ENCODE assay signal across 13 cellular contexts in the genomic region with DNA sequence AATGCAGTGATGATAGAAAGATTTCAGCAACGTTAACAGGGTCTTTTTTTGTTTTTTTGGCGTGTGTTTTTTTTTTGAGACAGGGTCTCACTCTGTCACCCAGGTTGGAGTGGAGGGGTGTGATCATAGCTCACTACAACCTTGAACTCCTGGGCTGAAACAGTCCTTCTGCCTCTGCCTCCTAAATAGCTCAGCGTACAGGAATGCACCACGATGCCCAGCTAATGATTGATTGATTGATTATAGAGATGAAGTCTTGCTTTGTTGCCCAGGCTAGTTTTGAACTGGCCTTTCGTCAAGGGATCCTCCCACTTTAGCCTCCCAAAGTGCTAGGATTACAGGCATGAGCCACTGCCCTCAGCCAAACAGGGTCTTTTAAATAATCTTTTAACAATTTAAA. TPM values are rescaled to one million over a fixed set of nuclear protein-coding genes. Genes with fewer than 3 reads are reported as not detected.
A peak's percentile ranks its signal among the peaks of the same experiment; 100 is the strongest.
DNase-seq lines count a peak whose midpoint lies in the region; ATAC-seq and TF ChIP-seq lines count a peak whose summit lies in the region.
"Had no signal": no experiment of that assay in that cellular context is flagged by ENCODE, and none has a peak within 500 bp of the region (broad histone marks: within the 10 kb centered on the region; RNA-seq: fewer than 3 reads in every experiment).

No MANE protein-coding gene starts in this region.

- H3K27ac ChIP-seq in GM23338 (ENCODE audit: low read depth) (no peak overlapping the region), endodermal cell (ENCODE audit: low read depth, low read length) (no peak overlapping the region), neutrophil (peak overlapping the region; percentile 30)
- H3K27ac ChIP-seq: BLaER1 treated with 17β-estradiol and CSF1 and Interleukin-3, amounts not matched to agents 10 nM and 100 nM had no signal

- H3K4me1 ChIP-seq in GM23338 (ENCODE audit: insufficient read depth) (peaks cover 17% of the 10 kb centered on the region), endodermal cell (ENCODE audit: control insufficient read depth, insufficient read depth, low read length) (no peaks in the 10 kb centered on the region), neutrophil (ENCODE audit: control insufficient read depth in 1 of 2, insufficient read depth in 1 of 2, low read depth in 1 of 2, low read length in 1 of 2) (peaks cover 6 to 17% of the 10 kb centered on the region in 2 experiments)

- H3K36me3 ChIP-seq in GM23338 (ENCODE audit: insufficient read depth), result no peaks in the 10 kb centered on the region
- H3K36me3 ChIP-seq in endodermal cell (ENCODE audit: control insufficient read depth, insufficient read depth, low read length), result peaks cover 19% of the 10 kb centered on the region
- H3K36me3 ChIP-seq in neutrophil, result peaks cover 15% of the 10 kb centered on the region

- H3K9ac ChIP-seq in endodermal cell (ENCODE audit: extremely low read depth, low read length, poor library complexity, severe bottlenecking), result no peak overlapping the region

- no peaks in the 10 kb centered on the region for H3K27me3 Mint-ChIP-seq in GM23338 (ENCODE audit: insufficient read depth, low read depth, poor library complexity)
- H3K27me3 Mint-ChIP-seq in T-helper 17 cell, result no peaks in the 10 kb centered on the region
- no peaks in the 10 kb centered on the region for H3K27me3 Mint-ChIP-seq in endodermal cell (ENCODE audit: insufficient read depth)
- H3K27me3 Mint-ChIP-seq: CD4-positive, CD25-positive, alpha-beta regulatory T cell had no signal

- no peak overlapping the region for H3K4me3 ChIP-seq in GM23338
- no peak overlapping the region for H3K4me3 ChIP-seq in endodermal cell (ENCODE audit: low read length)
- H3K4me3 ChIP-seq in neutrophil (ENCODE audit: low read depth in 1 of 2, low read length in 1 of 2), result no peak overlapping the region
- H3K4me3 ChIP-seq: BLaER1 treated with 17β-estradiol and CSF1 and Interleukin-3, amounts not matched to agents 10 nM and 100 nM had no signal

- H3K4me2 ChIP-seq in GM23338, result no peak overlapping the region
- H3K4me2 ChIP-seq: BLaER1 treated with 17β-estradiol and CSF1 and Interleukin-3, amounts not matched to agents 10 nM and 100 nM had no signal

- H3K27me3 ChIP-seq in GM23338 (ENCODE audit: insufficient read depth), result no peaks in the 10 kb centered on the region
- no peaks in the 10 kb centered on the region for H3K27me3 ChIP-seq in endodermal cell (ENCODE audit: control insufficient read depth, insufficient read depth, low read length, poor library complexity, severe bottlenecking)
- H3K27me3 ChIP-seq in neutrophil, result no peaks in the 10 kb centered on the region
- H3K27me3 ChIP-seq: BLaER1 treated with 17β-estradiol and CSF1 and Interleukin-3, amounts not matched to agents 10 nM and 100 nM had no signal

- no peaks in the 10 kb centered on the region for H3F3A ChIP-seq in GM23338 (replicated peaks; ENCODE audit: low read depth)

- ATAC-seq in GM23338 (no peak), T-helper 17 cell (no peak)
- ATAC-seq: HCT116 had no signal

- TF ChIP-seq CTCF in GM23338 (conservative IDR thresholded peaks at IDR 0.05; ENCODE audit: low read depth in 2 of 2), result no peak
- TF ChIP-seq CTCF in endodermal cell (conservative IDR thresholded peaks at IDR 0.05), result no peak
- TF ChIP-seq CTCF in neutrophil (IDR thresholded peaks at IDR 0.05), result no peak

- H3K79me2 ChIP-seq in GM23338 (replicated peaks; ENCODE audit: insufficient read depth), result peaks cover 52% of the 10 kb centered on the region

- H3K4me3 Mint-ChIP-seq in GM23338 (no peak overlapping the region), T-helper 17 cell (no peak overlapping the region), endodermal cell (no peak overlapping the region)
- H3K4me3 Mint-ChIP-seq: CD4-positive, CD25-positive, alpha-beta regulatory T cell had no signal

- no peak for DNase-seq in GM23338 (ENCODE audit: low spot score)
- DNase-seq in T-helper 17 cell, result no peak
- no peak for DNase-seq in endodermal cell
- no peak for DNase-seq in dermis blood vessel endothelial cell
- no peak for DNase-seq in OCI-M2 (lab: John Stamatoyannopoulos, UW; ENCODE audit: unreplicated experiment)
- no peak for DNase-seq in activated CD8-positive, alpha-beta memory T cell treated with anti-CD3 and anti-CD28 coated beads, Interleukin-2, amount 50 U/mL, for 48 hours
- DNase-seq: ACHN had no signal

- H4K20me1 ChIP-seq in GM23338 (replicated peaks; ENCODE audit: insufficient read depth), result peaks cover 8% of the 10 kb centered on the region; the same call in 1 of the 2 replicates

- peaks cover 9% of the 10 kb centered on the region for H3K4me1 Mint-ChIP-seq in GM23338
- peaks cover 8% of the 10 kb centered on the region for H3K4me1 Mint-ChIP-seq in T-helper 17 cell
- peaks cover 4% of the 10 kb centered on the region for H3K4me1 Mint-ChIP-seq in endodermal cell

- H3K9me3 Mint-ChIP-seq in GM23338 (no peaks in the 10 kb centered on the region), endodermal cell (no peaks in the 10 kb centered on the region)
- H3K9me3 Mint-ChIP-seq: CD4-positive, CD25-positive, alpha-beta regulatory T cell had no signal

- H2AFZ ChIP-seq in GM23338, result no peak overlapping the region

- WGBS in endodermal cell (ENCODE audit: insufficient coverage in 1 of 2, insufficient read length in 1 of 2), 2 experiments, result 86% methylated on average over 3 of the region's 5 CpGs; no CpG with 5 or more reads in 1 of the 2 experiments

- H3K27ac Mint-ChIP-seq in GM23338 (peak overlapping the region; percentile 15; the same call in 1 of the 2 replicates), T-helper 17 cell (peak overlapping the region; percentile 39), endodermal cell (peak overlapping the region; percentile 56)
- H3K27ac Mint-ChIP-seq: CD4-positive, CD25-positive, alpha-beta regulatory T cell had no signal

- no peaks in the 10 kb centered on the region for H3K36me3 Mint-ChIP-seq in GM23338 (ENCODE audit: low read depth)
- no peaks in the 10 kb centered on the region for H3K36me3 Mint-ChIP-seq in T-helper 17 cell (ENCODE audit: low read depth)
- peaks cover 14% of the 10 kb centered on the region for H3K36me3 Mint-ChIP-seq in endodermal cell (ENCODE audit: low read depth)

- no peaks in the 10 kb centered on the region for H3K9me2 ChIP-seq in GM23338 (ENCODE audit: insufficient read depth)

- no peaks in the 10 kb centered on the region for H3K9me3 ChIP-seq in T-helper 17 cell (ENCODE audit: control insufficient read depth, low read length, poor library complexity, severe bottlenecking)
- H3K9me3 ChIP-seq in endodermal cell (ENCODE audit: control insufficient read depth, low read length), result no peaks in the 10 kb centered on the region
- H3K9me3 ChIP-seq in neutrophil, result no peaks in the 10 kb centered on the region
- H3K9me3 ChIP-seq: BLaER1 treated with 17β-estradiol and CSF1 and Interleukin-3, amounts not matched to agents 10 nM and 100 nM had no signal

TF ChIP-seq in GM23338, 12 proteins besides CTCF, POLR2A, EP300 and RAD21:
- TF ChIP-seq CREB1 (CRISPR knock-in tag; IDR thresholded peaks at IDR 0.05; ENCODE audit: low read depth), result no peak
- TF ChIP-seq ZNF331 (CRISPR knock-in tag; IDR thresholded peaks at IDR 0.05; ENCODE audit: low read depth), result no peak
- TF ChIP-seq, protein P1, sequence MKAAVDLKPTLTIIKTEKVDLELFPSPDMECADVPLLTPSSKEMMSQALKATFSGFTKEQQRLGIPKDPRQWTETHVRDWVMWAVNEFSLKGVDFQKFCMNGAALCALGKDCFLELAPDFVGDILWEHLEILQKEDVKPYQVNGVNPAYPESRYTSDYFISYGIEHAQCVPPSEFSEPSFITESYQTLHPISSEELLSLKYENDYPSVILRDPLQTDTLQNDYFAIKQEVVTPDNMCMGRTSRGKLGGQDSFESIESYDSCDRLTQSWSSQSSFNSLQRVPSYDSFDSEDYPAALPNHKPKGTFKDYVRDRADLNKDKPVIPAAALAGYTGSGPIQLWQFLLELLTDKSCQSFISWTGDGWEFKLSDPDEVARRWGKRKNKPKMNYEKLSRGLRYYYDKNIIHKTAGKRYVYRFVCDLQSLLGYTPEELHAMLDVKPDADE (IDR thresholded peaks at IDR 0.05), result no peak

RNA-seq across cellular contexts. Expression of a gene that starts 7.0 kb away (rescaled TPM):
- total RNA-seq in GM23338 (2014; rRNA removed; shearing (Covaris generic)), result 109 and 134 TPM in 2 replicates
- 59.6 and 62.3 TPM in 2 replicates for polyA plus RNA-seq in GM23338 (2016; fragmentation: Nextera tagmentation; extraction: Ambion mirVana)
- total RNA-seq in T-helper 17 cell (10 to 100 TPM; 31.6 to 40.5 TPM), endodermal cell (10 to 100 TPM; 85.0 to 86.1 TPM), dermis blood vessel endothelial cell (73.3 and 92.7 TPM in 2 replicates)
- 61.8 TPM for polyA plus RNA-seq in endodermal cell (2013, experiment 1 of 2)
- 55.3 TPM for polyA plus RNA-seq in endodermal cell (2013, experiment 2 of 2)

RNA-seq across cellular contexts. Expression of a gene that starts 7.5 kb away (rescaled TPM):
- total RNA-seq in GM23338 (2014; rRNA removed; shearing (Covaris generic)), result 0.07 TPM in 1 of 2 replicates, not detected in the other
- polyA plus RNA-seq in GM23338 (2016; fragmentation: Nextera tagmentation; extraction: Ambion mirVana), result not detected in 2 replicates
- total RNA-seq in T-helper 17 cell (not detected), endodermal cell (under 1 TPM in 1 of 2 donors, not detected in 1; 0.26 TPM), dermis blood vessel endothelial cell (not detected in 2 replicates)
- not detected for polyA plus RNA-seq in endodermal cell (2013, experiment 1 of 2)
- 0.12 TPM for polyA plus RNA-seq in endodermal cell (2013, experiment 2 of 2)
- total RNA-seq: A172; CD4-positive, CD25-positive, alpha-beta regulatory T cell; Daoy had no signal
- polyA plus RNA-seq: CD4-positive, CD25-positive, alpha-beta regulatory T cell had no signal
